Comparison of ENCODE assay signal across 8 cellular contexts in genomic region chr4:84681488-84682274, GRCh38.
DNase-seq lines count a peak whose midpoint lies in the region; ATAC-seq and TF ChIP-seq lines count a peak whose summit lies in the region.

No MANE protein-coding gene starts in this region.

- no peak overlapping the region for H3K27ac ChIP-seq in parathyroid adenoma

- H3K36me3 ChIP-seq in parathyroid adenoma (ENCODE audit: control insufficient read depth, insufficient read depth, low read length) = no peaks in the 10 kb centered on the region

- in situ Hi-C loops in SK-MEL-5 (cut with HindIII; ENCODE audit: low pct_unique_long_range_greater_than_20kb, low sequenced_read_pairs) = no loop called here

- H3K9me3 ChIP-seq in parathyroid adenoma (ENCODE audit: control insufficient read depth, low read length) = no peaks in the 10 kb centered on the region

- H3K4me3 ChIP-seq in parathyroid adenoma (ENCODE audit: low read depth, low read length) = no peak overlapping the region

- no peak for TF ChIP-seq CTCF in parathyroid adenoma (IDR thresholded peaks at IDR 0.05)

- no peaks in the 10 kb centered on the region for H3K4me1 ChIP-seq in parathyroid adenoma

- H3K79me2 ChIP-seq in parathyroid adenoma = no peaks in the 10 kb centered on the region

- ATAC-seq in HG03025 (IDR thresholded peaks at IDR 0.05; ENCODE audit: low FRiP score, unreplicated experiment) (no peak), HG03521 (IDR thresholded peaks at IDR 0.05; ENCODE audit: unreplicated experiment) (no peak)

- no peak overlapping the region for H3K9ac ChIP-seq in parathyroid adenoma

- peak overlapping the region; percentile 6 for H3K4me2 ChIP-seq in parathyroid adenoma (ENCODE audit: low read length)

- no peaks in the 10 kb centered on the region for H3K27me3 ChIP-seq in parathyroid adenoma (ENCODE audit: control insufficient read depth, insufficient read depth, low read length)

- peak; percentile 85 for DNase-seq in H4 (ENCODE audit: low spot score)
- DNase-seq in SK-MEL-5 (ENCODE audit: low read depth, low spot score) = peak; percentile 76
- DNase-seq in fibroblast of peridontal ligament (ENCODE audit: extremely low read depth) = peak; percentile 83
- no peak for DNase-seq in NCI-H187 (lab: John Stamatoyannopoulos, UW)
- DNase-seq in stimulated activated naive CD4-positive, alpha-beta T cell (lab: John Stamatoyannopoulos, UW) = no peak

- no peak overlapping the region for H2AFZ ChIP-seq in parathyroid adenoma

Comparison
In these comparisons a context has a peak if more than half of its experiments do, and no peak if none do; other contexts are left out.
1. DNase-seq: peak in H4 (single experiment), SK-MEL-5 (single experiment) and fibroblast of peridontal ligament (single experiment); none in NCI-H187 (0 of 2) and stimulated activated naive CD4-positive, alpha-beta T cell (0 of 6).